21 cellular contexts compared by ENCODE assay signal in genomic region chr7:101629171-101629570, GRCh38. TPM values are rescaled to one million over a fixed set of nuclear protein-coding genes. Genes with fewer than 3 reads are reported as not detected.
DNase-seq lines count a peak whose midpoint lies in the region; ATAC-seq and TF ChIP-seq lines count a peak whose summit lies in the region.
"Had no signal": no experiment of that assay in that cellular context is flagged by ENCODE, and none has a peak within 500 bp of the region (broad histone marks: within the 10 kb centered on the region; RNA-seq: fewer than 3 reads in every experiment).

MYL10 (minus strand) TSS chr7:101629296; CDS start chr7:101629118, 178 bp downstream.

- peaks cover 22% of the 10 kb centered on the region for H3K4me1 ChIP-seq in neural progenitor cell

- H3K4me3 ChIP-seq in neural progenitor cell = no peak within 1 kb of the TSS
- H3K4me3 ChIP-seq: MG63 had no signal

- DNase-seq in COLO829 (ENCODE audit: low spot score) (peak; percentile 44), RWPE1 (ENCODE audit: low spot score) (no peak), foreskin melanocyte (peak; percentile 71), neural progenitor cell (ENCODE audit: low spot score) (no peak), activated gamma-delta T cell (lab: John Stamatoyannopoulos, UW) (no peak), DMS79 treated with DMSO at 0.1 percent for 48 hours (lab: John Stamatoyannopoulos, UW) (no peak)
- DNase-seq: C1 segment of cervical spinal cord, GOT3, Karpas-422, MG63, NCI-H1048, NCI-H1436, NCI-H1930, NCI-H2171, NCI-H446, NCI-H526 treated with DMSO at 0.1 percent for 48 hours, SHP77 treated with DMSO at 0.1 percent for 48 hours had no signal

- peaks cover 15% of the 10 kb centered on the region for H3F3A ChIP-seq in neural progenitor cell (ENCODE audit: low read depth)

- H2AFZ ChIP-seq in neural progenitor cell (replicated peaks) = no peak within 1 kb of the TSS

- no peaks in the 10 kb centered on the region for H4K20me1 ChIP-seq in neural progenitor cell (ENCODE audit: low read depth)

- peak within 1 kb of the TSS; percentile 88 for H3K27ac Mint-ChIP-seq in neural progenitor cell
- H3K27ac Mint-ChIP-seq: CD8-positive, alpha-beta memory T cell; IgD-negative memory B cell had no signal

- no peaks in the 10 kb centered on the region for H3K36me3 ChIP-seq in neural progenitor cell
- H3K36me3 ChIP-seq: MG63 had no signal

- H3K27me3 Mint-ChIP-seq in neural progenitor cell (ENCODE audit: insufficient read depth, low read depth) = peaks cover 24% of the 10 kb centered on the region

- POLR2A ChIA-PET in RWPE1 (lab: Yijun Ruan, JAX; ENCODE audit: low non-redundant PET) = no interaction called here

- H3K36me3 Mint-ChIP-seq in neural progenitor cell = no peaks in the 10 kb centered on the region
- H3K36me3 Mint-ChIP-seq: IgD-negative memory B cell had no signal

- peaks cover 7% of the 10 kb centered on the region for H3K9me3 Mint-ChIP-seq in neural progenitor cell

- no peak within 1 kb of the TSS for H3K9ac ChIP-seq in neural progenitor cell

- peaks cover 37% of the 10 kb centered on the region for H3K4me1 Mint-ChIP-seq in neural progenitor cell

- ATAC-seq in HG02870 (IDR thresholded peaks at IDR 0.05; ENCODE audit: unreplicated experiment) = no peak
- ATAC-seq in GM18868 (IDR thresholded peaks at IDR 0.05; ENCODE audit: unreplicated experiment) = no peak

- H3K79me2 ChIP-seq in neural progenitor cell (ENCODE audit: low read depth) = no peaks in the 10 kb centered on the region

- H3K9me3 ChIP-seq in neural progenitor cell (ENCODE audit: low read depth) = no peaks in the 10 kb centered on the region
- H3K9me3 ChIP-seq: MG63 had no signal

- H3K4me3 Mint-ChIP-seq in neural progenitor cell = peak within 1 kb of the TSS; percentile 33
- H3K4me3 Mint-ChIP-seq: CD8-positive, alpha-beta memory T cell; IgD-negative memory B cell had no signal

- H3K4me2 ChIP-seq in neural progenitor cell = no peak within 1 kb of the TSS

- H3K27me3 ChIP-seq in neural progenitor cell = no peaks in the 10 kb centered on the region
- H3K27me3 ChIP-seq: MG63 had no signal

- TF ChIP-seq CTCF in RWPE1 (conservative IDR thresholded peaks at IDR 0.05; ENCODE audit: low read depth) (no peak), neural progenitor cell (IDR thresholded peaks at IDR 0.05) (no peak)

- CTCF ChIA-PET in RWPE1 (lab: Yijun Ruan, JAX) = no interaction called here

- H3K27ac ChIP-seq in RWPE1 = peak within 1 kb of the TSS; percentile 98
- no peak within 1 kb of the TSS for H3K27ac ChIP-seq in neural progenitor cell

RNA-seq across cellular contexts. Expression of gene MYL10, which starts in this region (rescaled TPM):
- total RNA-seq in neural progenitor cell (ENCODE audit: low replicate concordance) = not detected in 2 replicates
- total RNA-seq: CD8-positive, alpha-beta memory T cell had no signal

Comparison
In these comparisons a context has a peak if more than half of its experiments do, and no peak if none do; other contexts are left out.
1. DNase-seq: peak in COLO829 (single experiment) and foreskin melanocyte (single experiment); none in RWPE1 (single experiment), neural progenitor cell (single experiment), activated gamma-delta T cell (single experiment) and DMS79 treated with DMSO at 0.1 percent for 48 hours (single experiment).